1 cellular context compared by ENCODE assay signal in the genomic region with DNA sequence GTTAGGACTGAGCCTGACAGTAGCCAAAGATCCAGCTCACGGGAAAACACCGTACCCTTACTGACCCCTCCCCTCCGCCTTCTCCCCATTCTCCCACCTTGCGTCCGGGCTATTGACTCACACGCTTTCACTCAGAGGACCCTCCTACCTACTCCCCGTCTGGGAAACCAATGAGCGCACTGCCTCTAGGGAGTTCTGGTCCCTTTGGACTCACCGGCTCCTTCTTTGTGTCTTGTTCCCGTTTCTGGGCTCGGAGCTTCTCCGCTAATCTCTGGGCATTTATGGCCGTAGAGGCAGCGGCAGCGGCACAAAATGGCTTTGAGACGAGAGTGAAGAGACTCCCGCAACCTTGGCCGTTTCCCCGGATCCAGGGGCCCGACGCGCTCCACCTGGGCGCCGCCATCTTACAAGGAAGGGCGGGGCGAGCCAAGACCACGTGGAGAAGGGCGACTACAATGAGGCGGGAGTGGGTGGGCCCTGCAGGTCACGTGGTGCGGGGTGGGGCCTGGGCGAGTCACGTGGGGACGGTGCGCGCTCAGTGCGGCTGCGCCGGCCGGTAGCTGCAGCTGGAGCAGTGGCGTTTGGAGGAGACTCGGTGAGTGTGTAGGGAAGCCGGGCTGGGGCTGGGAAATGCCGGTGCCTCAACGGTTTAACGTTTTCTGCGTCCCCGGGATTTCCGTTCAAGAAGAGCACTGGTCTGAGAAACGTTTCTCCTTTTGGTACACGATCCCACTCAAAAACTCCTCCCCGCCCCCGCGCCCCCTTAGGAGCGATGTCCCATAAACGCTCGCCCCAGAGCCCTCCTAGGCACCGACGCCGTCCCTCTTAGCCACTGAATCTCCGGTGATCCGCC.
TF ChIP-seq lines count a peak whose summit lies in the region.

Gene FAM118B (plus strand): TSS at position 547 of the 853 bp plus-strand sequence. CDS start 23,220 bp downstream, outside the sequence.
A gene with protein sequence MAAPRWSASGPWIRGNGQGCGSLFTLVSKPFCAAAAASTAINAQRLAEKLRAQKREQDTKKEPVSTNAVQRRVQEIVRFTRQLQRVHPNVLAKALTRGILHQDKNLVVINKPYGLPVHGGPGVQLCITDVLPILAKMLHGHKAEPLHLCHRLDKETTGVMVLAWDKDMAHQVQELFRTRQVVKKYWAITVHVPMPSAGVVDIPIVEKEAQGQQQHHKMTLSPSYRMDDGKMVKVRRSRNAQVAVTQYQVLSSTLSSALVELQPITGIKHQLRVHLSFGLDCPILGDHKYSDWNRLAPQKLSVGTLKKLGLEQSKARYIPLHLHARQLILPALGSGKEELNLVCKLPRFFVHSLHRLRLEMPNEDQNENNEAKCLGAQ (minus strand): TSS at position 415 of the 853 bp plus-strand sequence. CDS start 12 bp downstream, at position 403.

TF ChIP-seq in K562, 482 proteins besides CTCF, POLR2A, EP300 and RAD21 (continued from another document and continues in another):
- TF ChIP-seq, protein P1, sequence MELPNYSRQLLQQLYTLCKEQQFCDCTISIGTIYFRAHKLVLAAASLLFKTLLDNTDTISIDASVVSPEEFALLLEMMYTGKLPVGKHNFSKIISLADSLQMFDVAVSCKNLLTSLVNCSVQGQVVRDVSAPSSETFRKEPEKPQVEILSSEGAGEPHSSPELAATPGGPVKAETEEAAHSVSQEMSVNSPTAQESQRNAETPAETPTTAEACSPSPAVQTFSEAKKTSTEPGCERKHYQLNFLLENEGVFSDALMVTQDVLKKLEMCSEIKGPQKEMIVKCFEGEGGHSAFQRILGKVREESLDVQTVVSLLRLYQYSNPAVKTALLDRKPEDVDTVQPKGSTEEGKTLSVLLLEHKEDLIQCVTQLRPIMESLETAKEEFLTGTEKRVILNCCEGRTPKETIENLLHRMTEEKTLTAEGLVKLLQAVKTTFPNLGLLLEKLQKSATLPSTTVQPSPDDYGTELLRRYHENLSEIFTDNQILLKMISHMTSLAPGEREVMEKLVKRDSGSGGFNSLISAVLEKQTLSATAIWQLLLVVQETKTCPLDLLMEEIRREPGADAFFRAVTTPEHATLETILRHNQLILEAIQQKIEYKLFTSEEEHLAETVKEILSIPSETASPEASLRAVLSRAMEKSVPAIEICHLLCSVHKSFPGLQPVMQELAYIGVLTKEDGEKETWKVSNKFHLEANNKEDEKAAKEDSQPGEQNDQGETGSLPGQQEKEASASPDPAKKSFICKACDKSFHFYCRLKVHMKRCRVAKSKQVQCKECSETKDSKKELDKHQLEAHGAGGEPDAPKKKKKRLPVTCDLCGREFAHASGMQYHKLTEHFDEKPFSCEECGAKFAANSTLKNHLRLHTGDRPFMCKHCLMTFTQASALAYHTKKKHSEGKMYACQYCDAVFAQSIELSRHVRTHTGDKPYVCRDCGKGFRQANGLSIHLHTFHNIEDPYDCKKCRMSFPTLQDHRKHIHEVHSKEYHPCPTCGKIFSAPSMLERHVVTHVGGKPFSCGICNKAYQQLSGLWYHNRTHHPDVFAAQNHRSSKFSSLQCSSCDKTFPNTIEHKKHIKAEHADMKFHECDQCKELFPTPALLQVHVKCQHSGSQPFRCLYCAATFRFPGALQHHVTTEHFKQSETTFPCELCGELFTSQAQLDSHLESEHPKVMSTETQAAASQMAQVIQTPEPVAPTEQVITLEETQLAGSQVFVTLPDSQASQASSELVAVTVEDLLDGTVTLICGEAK (IDR thresholded peaks at IDR 0.05) = no peak
- TF ChIP-seq, protein P1 (CRISPR knock-in tag; IDR thresholded peaks at IDR 0.05) = no peak
- TF ChIP-seq FUS (optimal IDR thresholded peaks at IDR 0.05; ENCODE audit: low read depth, low read length) (no peak), STAT6 (CRISPR knock-in tag; IDR thresholded peaks at IDR 0.05) (no peak), RNF2 (IDR thresholded peaks at IDR 0.05) (peak; percentile 56; the same call in 1 of the 2 replicates), TCF7L2 (IDR thresholded peaks at IDR 0.05; ENCODE audit: low read depth, low read length) (peak; percentile 17; the same call in 1 of the 2 replicates), ZNF77 (CRISPR knock-in tag; IDR thresholded peaks at IDR 0.05) (no peak), ETV6 (IDR thresholded peaks at IDR 0.05; ENCODE audit: borderline replicate concordance in 1 of 2, low read depth in 2 of 2, low read length in 1 of 2) (no peak), ETV6 (CRISPR knock-in tag; IDR thresholded peaks at IDR 0.05; ENCODE audit: borderline replicate concordance) (no peak), IRF2 (CRISPR knock-in tag; IDR thresholded peaks at IDR 0.05) (no peak), RFX7 (CRISPR knock-in tag; IDR thresholded peaks at IDR 0.05) (no peak), JUND (IDR thresholded peaks at IDR 0.05; ENCODE audit: borderline replicate concordance, low read depth, low read length) (peak; percentile 32; the same call in 1 of the 2 replicates), JUND (tag; IDR thresholded peaks at IDR 0.05; ENCODE audit: borderline replicate concordance, low read depth, low read length) (no peak), THRB (CRISPR knock-in tag; conservative IDR thresholded peaks at IDR 0.05) (no peak), TSHZ1 (CRISPR knock-in tag; IDR thresholded peaks at IDR 0.05) (no peak), RBM39 (optimal IDR thresholded peaks at IDR 0.05; ENCODE audit: low read depth, low read length) (no peak), SIN3B (IDR thresholded peaks at IDR 0.05; ENCODE audit: low read depth) (peak; percentile 97), HEY1 (CRISPR knock-in tag; IDR thresholded peaks at IDR 0.05; ENCODE audit: borderline replicate concordance) (no peak), NCOR1 (IDR thresholded peaks at IDR 0.05) (no peak), CCAR2 (IDR thresholded peaks at IDR 0.05; ENCODE audit: low read depth, low read length) (no peak), ZNF518B (CRISPR knock-in tag; IDR thresholded peaks at IDR 0.05) (no peak), PPARD (CRISPR knock-in tag; IDR thresholded peaks at IDR 0.05) (no peak)
- TF ChIP-seq, protein P2, sequence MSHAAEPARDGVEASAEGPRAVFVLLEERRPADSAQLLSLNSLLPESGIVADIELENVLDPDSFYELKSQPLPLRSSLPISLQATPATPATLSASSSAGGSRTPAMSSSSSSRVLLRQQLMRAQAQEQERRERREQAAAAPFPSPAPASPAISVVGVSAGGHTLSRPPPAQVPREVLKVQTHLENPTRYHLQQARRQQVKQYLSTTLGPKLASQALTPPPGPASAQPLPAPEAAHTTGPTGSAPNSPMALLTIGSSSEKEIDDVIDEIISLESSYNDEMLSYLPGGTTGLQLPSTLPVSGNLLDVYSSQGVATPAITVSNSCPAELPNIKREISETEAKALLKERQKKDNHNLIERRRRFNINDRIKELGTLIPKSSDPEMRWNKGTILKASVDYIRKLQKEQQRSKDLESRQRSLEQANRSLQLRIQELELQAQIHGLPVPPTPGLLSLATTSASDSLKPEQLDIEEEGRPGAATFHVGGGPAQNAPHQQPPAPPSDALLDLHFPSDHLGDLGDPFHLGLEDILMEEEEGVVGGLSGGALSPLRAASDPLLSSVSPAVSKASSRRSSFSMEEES (CRISPR knock-in tag; IDR thresholded peaks at IDR 0.05) = peak; percentile 99
- TF ChIP-seq, protein P3, sequence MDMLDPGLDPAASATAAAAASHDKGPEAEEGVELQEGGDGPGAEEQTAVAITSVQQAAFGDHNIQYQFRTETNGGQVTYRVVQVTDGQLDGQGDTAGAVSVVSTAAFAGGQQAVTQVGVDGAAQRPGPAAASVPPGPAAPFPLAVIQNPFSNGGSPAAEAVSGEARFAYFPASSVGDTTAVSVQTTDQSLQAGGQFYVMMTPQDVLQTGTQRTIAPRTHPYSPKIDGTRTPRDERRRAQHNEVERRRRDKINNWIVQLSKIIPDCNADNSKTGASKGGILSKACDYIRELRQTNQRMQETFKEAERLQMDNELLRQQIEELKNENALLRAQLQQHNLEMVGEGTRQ (CRISPR knock-in tag; IDR thresholded peaks at IDR 0.05) = peak; percentile 100
